In genomic region chr4:48047896-48048295, GRCh38 we compare ENCODE assay signal across 9 cellular contexts. TPM values are rescaled to one million over a fixed set of nuclear protein-coding genes. Genes with fewer than 3 reads are reported as not detected.
DNase-seq lines count a peak whose midpoint lies in the region; ATAC-seq and TF ChIP-seq lines count a peak whose summit lies in the region.
"Had no signal": no experiment of that assay in that cellular context is flagged by ENCODE, and none has a peak within 500 bp of the region (broad histone marks: within the 10 kb centered on the region; RNA-seq: fewer than 3 reads in every experiment).

No MANE protein-coding gene starts in this region.

- DNase-seq in activated T-cell treated with anti-CD3 and anti-CD28 coated beads, Interleukin-2, amount 50 U/mL, for 4 hours: no peak
- no peak for DNase-seq in activated T-cell treated with anti-CD3 and anti-CD28 coated beads, Interleukin-2, amount 50 U/mL, for 24 hours
- DNase-seq in colonic mucosa (peak; percentile 51), thyroid gland (peak; percentile 24 to 66), DMS 273 (lab: John Stamatoyannopoulos, UW; ENCODE audit: unreplicated experiment) (no peak), HCEC 1CT (no peak)

- WGBS in thyroid gland, 2 donors: 33 to 60% methylated on average over 1 of the region's 1 CpG

- H3K9me3 ChIP-seq in colonic mucosa: no peaks in the 10 kb centered on the region
- H3K9me3 ChIP-seq in thyroid gland: no peaks in the 10 kb centered on the region

- no peaks in the 10 kb centered on the region for H3K9me3 Mint-ChIP-seq in activated T-cell treated with anti-CD3 and anti-CD28 coated beads, Interleukin-2, amount 50 U/mL, for 4 hours
- no peaks in the 10 kb centered on the region for H3K9me3 Mint-ChIP-seq in activated T-cell treated with anti-CD3 and anti-CD28 coated beads, Interleukin-2, amount 50 U/mL, for 24 hours

- peak in 1 of 2 donors; percentile 13 for ATAC-seq in activated T-cell treated with anti-CD3 and anti-CD28 coated beads, Interleukin-2, amount 50 U/mL, for 4 hours
- ATAC-seq in HG03159 (IDR thresholded peaks at IDR 0.05; ENCODE audit: unreplicated experiment) (peak; percentile 6), HG02870 (IDR thresholded peaks at IDR 0.05; ENCODE audit: unreplicated experiment) (no peak)
- ATAC-seq: HCT116 had no signal

- peak overlapping the region; percentile 50 for H3K4me3 Mint-ChIP-seq in activated T-cell treated with anti-CD3 and anti-CD28 coated beads, Interleukin-2, amount 50 U/mL, for 4 hours
- H3K4me3 Mint-ChIP-seq in activated T-cell treated with anti-CD3 and anti-CD28 coated beads, Interleukin-2, amount 50 U/mL, for 24 hours: no peak overlapping the region

- H3K27me3 ChIP-seq in colonic mucosa: no peaks in the 10 kb centered on the region
- no peaks in the 10 kb centered on the region for H3K27me3 ChIP-seq in thyroid gland

- H3K4me1 ChIP-seq in colonic mucosa (peaks cover 6% of the 10 kb centered on the region), thyroid gland (peaks cover 0 to 11% of the 10 kb centered on the region in 2 donors)

- H3K4me1 Mint-ChIP-seq in activated T-cell treated with anti-CD3 and anti-CD28 coated beads, Interleukin-2, amount 50 U/mL, for 4 hours (ENCODE audit: low read depth): peaks cover 55% of the 10 kb centered on the region
- H3K4me1 Mint-ChIP-seq in activated T-cell treated with anti-CD3 and anti-CD28 coated beads, Interleukin-2, amount 50 U/mL, for 24 hours (ENCODE audit: low read depth): peaks cover 65% of the 10 kb centered on the region

- intact Hi-C loops in colonic mucosa (cut with DNase I) (no loop called here), thyroid gland (cut with DNase I) (no loop called here)

- no peaks in the 10 kb centered on the region for H3K36me3 Mint-ChIP-seq in activated T-cell treated with anti-CD3 and anti-CD28 coated beads, Interleukin-2, amount 50 U/mL, for 4 hours (ENCODE audit: insufficient read depth)
- H3K36me3 Mint-ChIP-seq in activated T-cell treated with anti-CD3 and anti-CD28 coated beads, Interleukin-2, amount 50 U/mL, for 24 hours (ENCODE audit: low read depth): no peaks in the 10 kb centered on the region

- no peaks in the 10 kb centered on the region for H3K36me3 ChIP-seq in colonic mucosa
- H3K36me3 ChIP-seq in thyroid gland: no peaks in the 10 kb centered on the region

- no peak overlapping the region for H3K4me3 ChIP-seq in colonic mucosa
- no peak overlapping the region for H3K4me3 ChIP-seq in thyroid gland (replicated peaks in 1 of 3)

- H3K27ac ChIP-seq in colonic mucosa (no peak overlapping the region), thyroid gland (no peak overlapping the region)

- no peak for TF ChIP-seq POLR2A in thyroid gland (IDR thresholded peaks at IDR 0.05)

- no peak overlapping the region for H3K27ac Mint-ChIP-seq in activated T-cell treated with anti-CD3 and anti-CD28 coated beads, Interleukin-2, amount 50 U/mL, for 24 hours

- no peak overlapping the region for H3K9ac ChIP-seq in colonic mucosa (ENCODE audit: low read depth in 2 of 2, low read length in 2 of 2)

- TF ChIP-seq CTCF in colonic mucosa (IDR thresholded peaks at IDR 0.05): no peak
- no peak for TF ChIP-seq CTCF in thyroid gland (IDR thresholded peaks at IDR 0.05)

- peaks cover 2% of the 10 kb centered on the region for H3K27me3 Mint-ChIP-seq in activated T-cell treated with anti-CD3 and anti-CD28 coated beads, Interleukin-2, amount 50 U/mL, for 4 hours (ENCODE audit: low read depth)
- H3K27me3 Mint-ChIP-seq in activated T-cell treated with anti-CD3 and anti-CD28 coated beads, Interleukin-2, amount 50 U/mL, for 24 hours: peaks cover 9% of the 10 kb centered on the region

RNA-seq across cellular contexts. Expression of gene NIPAL1, which starts 31.3 kb away (rescaled TPM):
- 1 to 10 TPM; 8.6 to 8.9 (median 8.8) TPM for total RNA-seq in activated T-cell treated with anti-CD3 and anti-CD28 coated beads, Interleukin-2, amount 50 U/mL, for 4 hours
- 10 to 100 TPM; 38.7 to 47.9 TPM for total RNA-seq in colonic mucosa
- total RNA-seq in thyroid gland: 10 to 100 TPM in 1 of 4 donors, 1 to 10 TPM in 3; 3.5 to 10.1 (median 3.7) TPM

RNA-seq across cellular contexts. Expression of gene CNGA1, which starts 31.4 kb away (rescaled TPM):
- under 1 TPM; 0.32 to 0.33 (median 0.33) TPM for total RNA-seq in activated T-cell treated with anti-CD3 and anti-CD28 coated beads, Interleukin-2, amount 50 U/mL, for 4 hours
- total RNA-seq in colonic mucosa (10 to 100 TPM in 1 of 2 donors, 1 to 10 TPM in 1; 2.6 to 15.9 TPM), thyroid gland (1 to 10 TPM in 1 of 4 donors, under 1 TPM in 2, not detected in 1; 0.34 to 1.8 (median 0.94) TPM)

Comparison
In these comparisons a context has a peak if more than half of its experiments do, and no peak if none do; other contexts are left out.
1. DNase-seq: peak in colonic mucosa (single experiment) and thyroid gland (2 of 2); none in activated T-cell treated with anti-CD3 and anti-CD28 coated beads, Interleukin-2, amount 50 U/mL, for 4 hours (single experiment), activated T-cell treated with anti-CD3 and anti-CD28 coated beads, Interleukin-2, amount 50 U/mL, for 24 hours (single experiment), DMS 273 (single experiment) and HCEC 1CT (single experiment).